Comparison of ENCODE assay signal across 1 cellular context in the genomic region with DNA sequence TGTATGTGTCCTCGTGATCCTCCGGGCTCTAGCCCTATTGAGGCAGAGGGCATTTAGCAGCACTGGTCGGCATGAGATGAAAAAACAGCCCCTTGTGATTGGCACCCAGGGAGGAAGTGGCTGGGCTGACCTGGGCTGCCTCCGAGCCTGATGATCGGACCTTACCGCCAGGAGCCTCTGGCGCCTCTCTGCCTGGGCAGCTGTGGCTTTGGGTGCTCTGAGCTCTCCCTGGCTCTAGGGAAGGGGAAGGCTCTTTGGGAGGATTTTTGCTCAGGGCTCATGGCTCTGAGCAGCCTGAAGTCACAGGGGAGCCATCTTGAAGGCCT.
TF ChIP-seq lines count a peak whose summit lies in the region.

No MANE protein-coding gene starts in this region.

TF ChIP-seq in K562, 482 proteins besides CTCF, POLR2A, EP300 and RAD21 (continued from another document and continues in another):
- TF ChIP-seq, protein P1, sequence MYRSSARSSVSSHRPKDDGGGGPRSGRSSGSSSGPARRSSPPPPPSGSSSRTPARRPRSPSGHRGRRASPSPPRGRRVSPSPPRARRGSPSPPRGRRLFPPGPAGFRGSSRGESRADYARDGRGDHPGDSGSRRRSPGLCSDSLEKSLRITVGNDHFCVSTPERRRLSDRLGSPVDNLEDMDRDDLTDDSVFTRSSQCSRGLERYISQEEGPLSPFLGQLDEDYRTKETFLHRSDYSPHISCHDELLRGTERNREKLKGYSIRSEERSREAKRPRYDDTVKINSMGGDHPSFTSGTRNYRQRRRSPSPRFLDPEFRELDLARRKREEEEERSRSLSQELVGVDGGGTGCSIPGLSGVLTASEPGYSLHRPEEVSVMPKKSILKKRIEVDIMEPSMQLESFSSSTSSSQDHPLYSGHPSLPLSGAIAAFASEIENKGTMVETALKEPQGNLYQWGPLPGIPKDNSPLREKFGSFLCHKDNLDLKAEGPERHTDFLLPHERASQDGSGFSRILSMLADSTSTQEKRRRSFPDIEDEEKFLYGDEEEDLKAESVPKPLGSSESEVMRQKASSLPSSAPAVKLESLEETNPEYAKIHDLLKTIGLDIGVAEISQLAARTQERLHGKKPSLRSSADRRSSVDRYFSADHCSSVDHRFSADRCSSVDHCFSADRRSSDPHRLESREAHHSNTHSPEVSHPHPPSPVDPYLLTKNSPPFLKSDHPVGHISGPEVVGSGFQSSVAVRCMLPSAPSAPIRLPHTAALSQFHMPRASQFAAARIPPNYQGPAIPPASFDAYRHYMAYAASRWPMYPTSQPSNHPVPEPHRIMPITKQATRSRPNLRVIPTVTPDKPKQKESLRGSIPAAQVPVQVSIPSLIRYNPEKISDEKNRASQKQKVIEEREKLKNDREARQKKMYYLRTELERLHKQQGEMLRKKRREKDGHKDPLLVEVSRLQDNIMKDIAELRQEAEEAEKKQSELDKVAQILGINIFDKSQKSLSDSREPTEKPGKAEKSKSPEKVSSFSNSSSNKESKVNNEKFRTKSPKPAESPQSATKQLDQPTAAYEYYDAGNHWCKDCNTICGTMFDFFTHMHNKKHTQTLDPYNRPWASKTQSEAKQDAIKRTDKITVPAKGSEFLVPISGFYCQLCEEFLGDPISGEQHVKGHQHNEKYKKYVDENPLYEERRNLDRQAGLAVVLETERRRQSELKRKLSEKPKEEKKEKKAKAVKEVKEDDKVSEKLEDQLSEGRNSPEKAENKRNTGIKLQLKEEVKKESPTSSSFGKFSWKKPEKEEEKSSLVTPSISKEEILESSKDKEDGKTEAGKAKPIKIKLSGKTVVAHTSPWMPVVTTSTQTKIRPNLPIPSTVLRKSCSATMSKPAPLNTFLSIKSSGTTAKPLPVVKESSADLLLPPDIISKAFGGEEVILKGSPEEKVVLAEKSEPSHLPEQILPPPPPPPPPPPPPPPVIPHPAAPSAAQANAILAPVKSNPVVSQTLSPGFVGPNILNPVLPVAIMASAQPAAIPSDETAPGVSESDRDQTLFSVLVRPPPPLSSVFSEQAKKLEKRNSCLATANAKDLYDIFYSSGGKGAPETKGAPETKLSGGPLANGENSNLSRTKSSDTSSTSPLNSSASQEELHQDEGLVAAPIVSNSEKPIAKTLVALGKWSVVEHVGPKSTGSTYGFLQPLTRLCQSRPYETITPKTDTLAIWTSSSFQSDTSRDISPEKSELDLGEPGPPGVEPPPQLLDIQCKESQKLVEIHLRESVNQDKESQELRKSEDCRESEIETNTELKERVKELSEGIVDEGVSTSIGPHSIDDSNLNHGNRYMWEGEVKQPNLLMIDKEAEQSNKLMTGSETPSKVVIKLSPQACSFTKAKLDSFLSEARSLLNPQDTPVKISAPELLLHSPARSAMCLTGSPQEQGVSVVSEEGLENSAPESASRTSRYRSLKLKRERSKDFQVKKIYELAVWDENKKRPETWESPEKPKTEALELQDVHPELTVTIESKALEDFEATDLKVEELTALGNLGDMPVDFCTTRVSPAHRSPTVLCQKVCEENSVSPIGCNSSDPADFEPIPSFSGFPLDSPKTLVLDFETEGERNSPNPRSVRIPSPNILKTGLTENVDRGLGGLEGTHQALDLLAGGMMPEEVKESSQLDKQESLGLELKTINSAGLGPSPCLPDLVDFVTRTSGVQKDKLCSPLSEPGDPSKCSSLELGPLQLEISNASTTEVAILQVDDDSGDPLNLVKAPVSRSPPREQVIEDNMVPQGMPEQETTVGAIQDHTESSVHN (IDR thresholded peaks at IDR 0.05; ENCODE audit: borderline replicate concordance in 1 of 2, low read depth in 1 of 2) = no peak
- TF ChIP-seq, protein P2, sequence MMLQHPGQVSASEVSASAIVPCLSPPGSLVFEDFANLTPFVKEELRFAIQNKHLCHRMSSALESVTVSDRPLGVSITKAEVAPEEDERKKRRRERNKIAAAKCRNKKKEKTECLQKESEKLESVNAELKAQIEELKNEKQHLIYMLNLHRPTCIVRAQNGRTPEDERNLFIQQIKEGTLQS (IDR thresholded peaks at IDR 0.05) = no peak
- TF ChIP-seq, protein P2 (CRISPR knock-in tag; conservative IDR thresholded peaks at IDR 0.05) = no peak
- TF ChIP-seq, protein P3, sequence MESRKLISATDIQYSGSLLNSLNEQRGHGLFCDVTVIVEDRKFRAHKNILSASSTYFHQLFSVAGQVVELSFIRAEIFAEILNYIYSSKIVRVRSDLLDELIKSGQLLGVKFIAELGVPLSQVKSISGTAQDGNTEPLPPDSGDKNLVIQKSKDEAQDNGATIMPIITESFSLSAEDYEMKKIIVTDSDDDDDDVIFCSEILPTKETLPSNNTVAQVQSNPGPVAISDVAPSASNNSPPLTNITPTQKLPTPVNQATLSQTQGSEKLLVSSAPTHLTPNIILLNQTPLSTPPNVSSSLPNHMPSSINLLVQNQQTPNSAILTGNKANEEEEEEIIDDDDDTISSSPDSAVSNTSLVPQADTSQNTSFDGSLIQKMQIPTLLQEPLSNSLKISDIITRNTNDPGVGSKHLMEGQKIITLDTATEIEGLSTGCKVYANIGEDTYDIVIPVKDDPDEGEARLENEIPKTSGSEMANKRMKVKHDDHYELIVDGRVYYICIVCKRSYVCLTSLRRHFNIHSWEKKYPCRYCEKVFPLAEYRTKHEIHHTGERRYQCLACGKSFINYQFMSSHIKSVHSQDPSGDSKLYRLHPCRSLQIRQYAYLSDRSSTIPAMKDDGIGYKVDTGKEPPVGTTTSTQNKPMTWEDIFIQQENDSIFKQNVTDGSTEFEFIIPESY (CRISPR knock-in tag; IDR thresholded peaks at IDR 0.05) = peak; percentile 92
- no peak for TF ChIP-seq SRSF7 (optimal IDR thresholded peaks at IDR 0.05; ENCODE audit: low read depth, low read length)
- no peak for TF ChIP-seq NR2C1 (IDR thresholded peaks at IDR 0.05)
- 0 out of 2 replicates have a peak, but pooled peaks have one; percentile 10 for TF ChIP-seq NR2C1 (tag; IDR thresholded peaks at IDR 0.05)
- TF ChIP-seq ZNF263 (CRISPR knock-in tag; IDR thresholded peaks at IDR 0.05; ENCODE audit: borderline replicate concordance) = no peak
- TF ChIP-seq, protein P4, sequence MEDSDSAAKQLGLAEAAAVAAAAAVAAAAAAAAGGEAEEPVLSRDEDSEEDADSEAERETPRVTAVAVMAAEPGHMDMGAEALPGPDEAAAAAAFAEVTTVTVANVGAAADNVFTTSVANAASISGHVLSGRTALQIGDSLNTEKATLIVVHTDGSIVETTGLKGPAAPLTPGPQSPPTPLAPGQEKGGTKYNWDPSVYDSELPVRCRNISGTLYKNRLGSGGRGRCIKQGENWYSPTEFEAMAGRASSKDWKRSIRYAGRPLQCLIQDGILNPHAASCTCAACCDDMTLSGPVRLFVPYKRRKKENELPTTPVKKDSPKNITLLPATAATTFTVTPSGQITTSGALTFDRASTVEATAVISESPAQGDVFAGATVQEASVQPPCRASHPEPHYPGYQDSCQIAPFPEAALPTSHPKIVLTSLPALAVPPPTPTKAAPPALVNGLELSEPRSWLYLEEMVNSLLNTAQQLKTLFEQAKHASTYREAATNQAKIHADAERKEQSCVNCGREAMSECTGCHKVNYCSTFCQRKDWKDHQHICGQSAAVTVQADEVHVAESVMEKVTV (CRISPR knock-in tag; IDR thresholded peaks at IDR 0.05) = no peak
- TF ChIP-seq KDM1A (IDR thresholded peaks at IDR 0.05) = no peak
- no peak for TF ChIP-seq FOSL1 (tag; conservative IDR thresholded peaks at IDR 0.05)
- TF ChIP-seq, protein P5, sequence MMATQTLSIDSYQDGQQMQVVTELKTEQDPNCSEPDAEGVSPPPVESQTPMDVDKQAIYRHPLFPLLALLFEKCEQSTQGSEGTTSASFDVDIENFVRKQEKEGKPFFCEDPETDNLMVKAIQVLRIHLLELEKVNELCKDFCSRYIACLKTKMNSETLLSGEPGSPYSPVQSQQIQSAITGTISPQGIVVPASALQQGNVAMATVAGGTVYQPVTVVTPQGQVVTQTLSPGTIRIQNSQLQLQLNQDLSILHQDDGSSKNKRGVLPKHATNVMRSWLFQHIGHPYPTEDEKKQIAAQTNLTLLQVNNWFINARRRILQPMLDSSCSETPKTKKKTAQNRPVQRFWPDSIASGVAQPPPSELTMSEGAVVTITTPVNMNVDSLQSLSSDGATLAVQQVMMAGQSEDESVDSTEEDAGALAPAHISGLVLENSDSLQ (IDR thresholded peaks at IDR 0.05) = peak; percentile 48
- TF ChIP-seq YY1 (IDR thresholded peaks at IDR 0.05; ENCODE audit: borderline replicate concordance in 1 of 3, control insufficient read depth in 1 of 3, extremely low read depth in 1 of 3, insufficient read depth in 3 of 3, insufficient read length in 1 of 3, insufficient replicate concordance in 2 of 3, low read depth in 1 of 3, low read length in 2 of 3) = peak in 1 of 3 experiments; percentile 67
- TF ChIP-seq THRAP3 (IDR thresholded peaks at IDR 0.05; ENCODE audit: borderline replicate concordance) = no peak
- TF ChIP-seq, protein P6, sequence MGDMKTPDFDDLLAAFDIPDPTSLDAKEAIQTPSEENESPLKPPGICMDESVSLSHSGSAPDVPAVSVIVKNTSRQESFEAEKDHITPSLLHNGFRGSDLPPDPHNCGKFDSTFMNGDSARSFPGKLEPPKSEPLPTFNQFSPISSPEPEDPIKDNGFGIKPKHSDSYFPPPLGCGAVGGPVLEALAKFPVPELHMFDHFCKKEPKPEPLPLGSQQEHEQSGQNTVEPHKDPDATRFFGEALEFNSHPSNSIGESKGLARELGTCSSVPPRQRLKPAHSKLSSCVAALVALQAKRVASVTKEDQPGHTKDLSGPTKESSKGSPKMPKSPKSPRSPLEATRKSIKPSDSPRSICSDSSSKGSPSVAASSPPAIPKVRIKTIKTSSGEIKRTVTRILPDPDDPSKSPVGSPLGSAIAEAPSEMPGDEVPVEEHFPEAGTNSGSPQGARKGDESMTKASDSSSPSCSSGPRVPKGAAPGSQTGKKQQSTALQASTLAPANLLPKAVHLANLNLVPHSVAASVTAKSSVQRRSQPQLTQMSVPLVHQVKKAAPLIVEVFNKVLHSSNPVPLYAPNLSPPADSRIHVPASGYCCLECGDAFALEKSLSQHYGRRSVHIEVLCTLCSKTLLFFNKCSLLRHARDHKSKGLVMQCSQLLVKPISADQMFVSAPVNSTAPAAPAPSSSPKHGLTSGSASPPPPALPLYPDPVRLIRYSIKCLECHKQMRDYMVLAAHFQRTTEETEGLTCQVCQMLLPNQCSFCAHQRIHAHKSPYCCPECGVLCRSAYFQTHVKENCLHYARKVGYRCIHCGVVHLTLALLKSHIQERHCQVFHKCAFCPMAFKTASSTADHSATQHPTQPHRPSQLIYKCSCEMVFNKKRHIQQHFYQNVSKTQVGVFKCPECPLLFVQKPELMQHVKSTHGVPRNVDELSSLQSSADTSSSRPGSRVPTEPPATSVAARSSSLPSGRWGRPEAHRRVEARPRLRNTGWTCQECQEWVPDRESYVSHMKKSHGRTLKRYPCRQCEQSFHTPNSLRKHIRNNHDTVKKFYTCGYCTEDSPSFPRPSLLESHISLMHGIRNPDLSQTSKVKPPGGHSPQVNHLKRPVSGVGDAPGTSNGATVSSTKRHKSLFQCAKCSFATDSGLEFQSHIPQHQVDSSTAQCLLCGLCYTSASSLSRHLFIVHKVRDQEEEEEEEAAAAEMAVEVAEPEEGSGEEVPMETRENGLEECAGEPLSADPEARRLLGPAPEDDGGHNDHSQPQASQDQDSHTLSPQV (IDR thresholded peaks at IDR 0.05) = peak; percentile 35; the same call in 1 of the 2 replicates
- TF ChIP-seq TOE1 (IDR thresholded peaks at IDR 0.05; ENCODE audit: borderline replicate concordance) = no peak
- TF ChIP-seq TOE1 (CRISPR knock-in tag; IDR thresholded peaks at IDR 0.05; ENCODE audit: borderline replicate concordance, low read depth) = no peak
- TF ChIP-seq ZNF431 (CRISPR knock-in tag; IDR thresholded peaks at IDR 0.05) = no peak
- TF ChIP-seq, protein P7, sequence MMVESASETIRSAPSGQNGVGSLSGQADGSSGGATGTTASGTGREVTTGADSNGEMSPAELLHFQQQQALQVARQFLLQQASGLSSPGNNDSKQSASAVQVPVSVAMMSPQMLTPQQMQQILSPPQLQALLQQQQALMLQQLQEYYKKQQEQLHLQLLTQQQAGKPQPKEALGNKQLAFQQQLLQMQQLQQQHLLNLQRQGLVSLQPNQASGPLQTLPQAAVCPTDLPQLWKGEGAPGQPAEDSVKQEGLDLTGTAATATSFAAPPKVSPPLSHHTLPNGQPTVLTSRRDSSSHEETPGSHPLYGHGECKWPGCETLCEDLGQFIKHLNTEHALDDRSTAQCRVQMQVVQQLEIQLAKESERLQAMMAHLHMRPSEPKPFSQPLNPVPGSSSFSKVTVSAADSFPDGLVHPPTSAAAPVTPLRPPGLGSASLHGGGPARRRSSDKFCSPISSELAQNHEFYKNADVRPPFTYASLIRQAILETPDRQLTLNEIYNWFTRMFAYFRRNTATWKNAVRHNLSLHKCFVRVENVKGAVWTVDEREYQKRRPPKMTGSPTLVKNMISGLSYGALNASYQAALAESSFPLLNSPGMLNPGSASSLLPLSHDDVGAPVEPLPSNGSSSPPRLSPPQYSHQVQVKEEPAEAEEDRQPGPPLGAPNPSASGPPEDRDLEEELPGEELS (CRISPR knock-in tag; IDR thresholded peaks at IDR 0.05; ENCODE audit: borderline replicate concordance) = no peak
- TF ChIP-seq ZNF707 (CRISPR knock-in tag; conservative IDR thresholded peaks at IDR 0.05) = no peak
